ENCODE assay signal across 18 cellular contexts in genomic region chr17:79696159-79696982, GRCh38. TPM values are rescaled to one million over a fixed set of nuclear protein-coding genes. Genes with fewer than 3 reads are reported as not detected.
DNase-seq lines count a peak whose midpoint lies in the region; ATAC-seq, FAIRE-seq and TF ChIP-seq lines count a peak whose summit lies in the region.
"Had no signal": no experiment of that assay in that cellular context is flagged by ENCODE, and none has a peak within 500 bp of the region (broad histone marks: within the 10 kb centered on the region; RNA-seq: fewer than 3 reads in every experiment).

No MANE protein-coding gene starts in this region.

- no peak overlapping the region for H2AK9ac ChIP-seq in IMR-90 (replicated peaks; ENCODE audit: low read depth, low read length, poor library complexity)

- H3K27me3 Mint-ChIP-seq in T-helper 2 cell treated with Interferon-gamma antibody and Interleukin-4, amounts not matched to agents 5 μg/mL and 100 μg/mL, for 36 hours (ENCODE audit: low read depth) = peaks cover 8% of the 10 kb centered on the region

- H3K14ac ChIP-seq in IMR-90 (replicated peaks; ENCODE audit: low read depth, low read length) (no peak overlapping the region), H1 (ENCODE audit: insufficient read length) (no peak overlapping the region)

- no peak for TF ChIP-seq CTCF in IMR-90 (conservative IDR thresholded peaks at IDR 0.05; ENCODE audit: low read depth, low read length)
- no peak for TF ChIP-seq CTCF in H1 (IDR thresholded peaks at IDR 0.05; ENCODE audit: control extremely low read depth in 1 of 3, insufficient read depth in 1 of 3, low read depth in 1 of 3, low read length in 3 of 3)
- no peak for TF ChIP-seq CTCF in osteoblast (IDR thresholded peaks at IDR 0.05; ENCODE audit: extremely low read depth, low read depth, low read length)
- no peak for TF ChIP-seq CTCF in gastrocnemius medialis (IDR thresholded peaks at IDR 0.05 in 4 of 5, conservative IDR thresholded peaks at IDR 0.05 in 1 of 5)

- in situ Hi-C loops in IMR-90 (cut with MboI; ENCODE audit: low sequenced_read_pairs) (no loop called here), gastrocnemius medialis (cut with MboI; ENCODE audit: low sequenced_read_pairs in 4 of 4) (no loop called here), KBM-7 (cut with MboI; ENCODE audit: low pct_unique_long_range_greater_than_20kb, low sequenced_read_pairs) (no loop called here)

- POLR2A ChIA-PET in IMR-90 (lab: Charles Lee; ENCODE audit: unreplicated experiment) = no interaction called here
- POLR2A ChIA-PET in H1 (lab: Charles Lee; ENCODE audit: partially characterized antibody) = interaction anchor here (2.4 kb wide), 1 partner anchor 11 kb away, joined by 7 read pairs; no protein-coding TSS in a partner anchor

- H4K8ac ChIP-seq in IMR-90 (ENCODE audit: low read depth in 2 of 2, low read length in 2 of 2) (no peak overlapping the region), H1 (ENCODE audit: extremely low read depth, insufficient read depth, low read length) (no peak overlapping the region; the same call in 1 of the 2 replicates)

- H3K23ac ChIP-seq in IMR-90 (ENCODE audit: low read depth, low read length) (no peak overlapping the region), H1 (ENCODE audit: insufficient read length) (no peak overlapping the region)

- H3K27me3 ChIP-seq in ACC112 (ENCODE audit: insufficient read depth, low read length) (peaks cover 21% of the 10 kb centered on the region), IMR-90 (ENCODE audit: control insufficient read depth, insufficient read depth, low read length) (peaks cover 29% of the 10 kb centered on the region; the same call in 1 of the 2 replicates), H1 (replicated peaks in 1 of 4; ENCODE audit: control insufficient read depth in 3 of 4, extremely low read depth in 1 of 4, insufficient read depth in 3 of 4, low read length in 3 of 4) (peaks cover 0 to 5% (median 0%) of the 10 kb centered on the region in 4 experiments; a peak in 2 of 7 replicates), osteoblast (ENCODE audit: insufficient read depth, low read length) (peaks cover 19% of the 10 kb centered on the region), gastrocnemius medialis (peaks cover 29 to 40% (median 38%) of the 10 kb centered on the region in 3 donors)

- ATAC-seq in IMR-90 (ENCODE audit: low read depth) = peak; percentile 67
- no peak for ATAC-seq in gastrocnemius medialis
- no peak for ATAC-seq in activated naive CD4-positive, alpha-beta T cell treated with anti-CD3 and anti-CD28 coated beads, Interleukin-2, amount 50 U/mL, for 72 hours
- ATAC-seq: K562 had no signal

- H4K91ac ChIP-seq in IMR-90 (ENCODE audit: insufficient read depth, low read depth, low read length) (no peak overlapping the region), H1 (replicated peaks; ENCODE audit: insufficient read length, low read length) (peak overlapping the region; percentile 17)

- no peak overlapping the region for H2BK120ac ChIP-seq in IMR-90 (ENCODE audit: low read depth, low read length)
- no peak overlapping the region for H2BK120ac ChIP-seq in H1 (replicated peaks; ENCODE audit: low read depth, low read length)

- no peaks in the 10 kb centered on the region for H4K20me1 ChIP-seq in IMR-90 (ENCODE audit: insufficient read depth, low read length)
- H4K20me1 ChIP-seq in H1 (replicated peaks in 1 of 2; ENCODE audit: control insufficient read depth in 1 of 2, insufficient read depth in 2 of 2, low read length in 2 of 2) = peaks cover 0 to 2% of the 10 kb centered on the region in 2 experiments
- H4K20me1 ChIP-seq in osteoblast (ENCODE audit: insufficient read depth, low read length) = no peaks in the 10 kb centered on the region

- H3K56ac ChIP-seq in IMR-90 (ENCODE audit: extremely low read depth, insufficient read depth, low read length) (no peak overlapping the region), H1 (replicated peaks; ENCODE audit: insufficient read length, low read depth, low read length) (no peak overlapping the region)

- TF ChIP-seq RAD21 in IMR-90 (IDR thresholded peaks at IDR 0.05; ENCODE audit: low read length) (no peak), H1 (IDR thresholded peaks at IDR 0.05 in 1 of 2, conservative IDR thresholded peaks at IDR 0.05 in 1 of 2; ENCODE audit: low read depth in 2 of 2, low read length in 2 of 2) (no peak)

- no peak overlapping the region for H4K5ac ChIP-seq in IMR-90 (ENCODE audit: low read depth, low read length)
- H4K5ac ChIP-seq in H1 (ENCODE audit: insufficient read length, low read depth, low read length) = no peak overlapping the region

- intact Hi-C loops in IMR-90 (cut with micrococcal nuclease) = no loop called here
- intact Hi-C loops in gastrocnemius medialis (cut with DNase I; ENCODE audit: low total_unique reads) = no loop called here

- H3K4me3 Mint-ChIP-seq in T-helper 2 cell treated with Interferon-gamma antibody and Interleukin-4, amounts not matched to agents 5 μg/mL and 100 μg/mL, for 36 hours = no peak overlapping the region

- peak overlapping the region; percentile 27; the same call in 1 of the 2 replicates for H2BK12ac ChIP-seq in H1 (ENCODE audit: low read depth, low read length)

- H3K9ac ChIP-seq in IMR-90 (ENCODE audit: low read depth, low read length) (no peak overlapping the region), H1 (replicated peaks in 1 of 4; ENCODE audit: extremely low read depth in 1 of 4, low read depth in 3 of 4, low read length in 3 of 4) (no peak overlapping the region)

- H2BK15ac ChIP-seq in IMR-90 (ENCODE audit: low read depth, low read length) (no peak overlapping the region), H1 (ENCODE audit: low read length) (peak overlapping the region; percentile 81; the same call in 1 of the 2 replicates)

- H3K4me1 ChIP-seq in ACC112 (ENCODE audit: control insufficient read depth, insufficient read depth, low read length, unreplicated experiment) (peaks cover 14% of the 10 kb centered on the region), IMR-90 (ENCODE audit: control insufficient read depth, insufficient read depth, low read length) (no peaks in the 10 kb centered on the region), H1 (replicated peaks in 1 of 4; ENCODE audit: control insufficient read depth in 3 of 4, insufficient read depth in 4 of 4, low read length in 3 of 4) (peaks cover under 1 to 29% (median 16%) of the 10 kb centered on the region in 4 experiments), osteoblast (ENCODE audit: insufficient read depth, low read length) (no peaks in the 10 kb centered on the region), gastrocnemius medialis (peaks cover 8 to 14% of the 10 kb centered on the region in 2 donors)
- H3K4me1 ChIP-seq: colonic mucosa had no signal

- H3K36me3 ChIP-seq in ACC112 (ENCODE audit: insufficient read depth, low read length) (no peaks in the 10 kb centered on the region), IMR-90 (ENCODE audit: control insufficient read depth, insufficient read depth, low read length) (no peaks in the 10 kb centered on the region), H1 (ENCODE audit: control insufficient read depth in 2 of 4, insufficient read depth in 4 of 4, low read length in 3 of 4) (no peaks in the 10 kb centered on the region), osteoblast (ENCODE audit: insufficient read depth, low read length) (no peaks in the 10 kb centered on the region), gastrocnemius medialis (no peaks in the 10 kb centered on the region)
- H3K36me3 ChIP-seq: colonic mucosa had no signal

- H3K36me3 Mint-ChIP-seq in activated naive CD4-positive, alpha-beta T cell treated with anti-CD3 and anti-CD28 coated beads, Interleukin-2, amount 50 U/mL, for 72 hours = no peaks in the 10 kb centered on the region
- H3K36me3 Mint-ChIP-seq in T-helper 2 cell treated with Interferon-gamma antibody and Interleukin-4, amounts not matched to agents 5 μg/mL and 100 μg/mL, for 36 hours (ENCODE audit: low read depth) = no peaks in the 10 kb centered on the region

- dilution Hi-C loops in IMR-90 (cut with HindIII; ENCODE audit: low sequenced_read_pairs, unreplicated experiment) = no loop called here

- H2AK5ac ChIP-seq in IMR-90 (ENCODE audit: low read depth, low read length) (no peak overlapping the region), H1 (ENCODE audit: low read depth, low read length) (no peak overlapping the region)

- H3K4me2 ChIP-seq in IMR-90 (ENCODE audit: low read depth, low read length) (no peak overlapping the region), H1 (ENCODE audit: insufficient read depth in 1 of 2, low read depth in 2 of 2, low read length in 2 of 2) (no peak overlapping the region), osteoblast (ENCODE audit: insufficient read depth, low read length) (no peak overlapping the region)

- H2BK5ac ChIP-seq in IMR-90 (ENCODE audit: low read depth, low read length, poor library complexity, severe bottlenecking) = no peak overlapping the region
- no peak overlapping the region for H2BK5ac ChIP-seq in H1 (ENCODE audit: low read depth, low read length)

- no peak overlapping the region for H3K18ac ChIP-seq in IMR-90 (ENCODE audit: low read depth, low read length)
- H3K18ac ChIP-seq in H1 (ENCODE audit: extremely low read depth, low read length) = peak overlapping the region; percentile 24; the same call in 1 of the 2 replicates

- H2BK20ac ChIP-seq in IMR-90 (ENCODE audit: low read depth, low read length) (no peak overlapping the region), H1 (ENCODE audit: low read length) (no peak overlapping the region)

- BruUV-seq in IMR-90 (replicated peaks; lab: Mats Ljungman, UMichigan) = no TSS peak

- no peaks in the 10 kb centered on the region for H3K9me3 Mint-ChIP-seq in activated naive CD4-positive, alpha-beta T cell treated with anti-CD3 and anti-CD28 coated beads, Interleukin-2, amount 50 U/mL, for 72 hours
- no peaks in the 10 kb centered on the region for H3K9me3 Mint-ChIP-seq in T-helper 2 cell treated with Interferon-gamma antibody and Interleukin-4, amounts not matched to agents 5 μg/mL and 100 μg/mL, for 36 hours

- no peaks in the 10 kb centered on the region for H3K9me3 ChIP-seq in IMR-90 (ENCODE audit: control insufficient read depth, insufficient read depth, low read length)
- H3K9me3 ChIP-seq in H1 (ENCODE audit: insufficient read depth in 2 of 2, low read depth in 1 of 2, low read length in 1 of 2) = no peaks in the 10 kb centered on the region
- H3K9me3 ChIP-seq in osteoblast (ENCODE audit: low read depth, low read length) = no peaks in the 10 kb centered on the region
- no peaks in the 10 kb centered on the region for H3K9me3 ChIP-seq in gastrocnemius medialis
- H3K9me3 ChIP-seq: colonic mucosa had no signal

- no peaks in the 10 kb centered on the region; the same call in 1 of the 2 replicates for H3K9me1 ChIP-seq in IMR-90 (ENCODE audit: insufficient read depth, low read length)

- CTCF ChIA-PET in IMR-90 (lab: Yijun Ruan, JAX) = interaction anchor here (1.0 kb wide), 1 partner anchor 12 kb away, joined by 4 read pairs; no protein-coding TSS in a partner anchor
- CTCF ChIA-PET in H1 (lab: Charles Lee; ENCODE audit: partially characterized antibody) = interaction anchor here (0.7 to 3.5 kb wide), 6 partner anchors 11 to 282 kb away, joined by 3 to 12 read pairs (median 6); no protein-coding TSS in a partner anchor

- H3K4ac ChIP-seq in IMR-90 (ENCODE audit: low read depth, low read length) = no peak overlapping the region
- H3K4ac ChIP-seq in H1 (replicated peaks; ENCODE audit: insufficient read length, low read depth, low read length) = no peak overlapping the region

- no peak for TF ChIP-seq POLR2A in IMR-90 (IDR thresholded peaks at IDR 0.05; ENCODE audit: low read depth, low read length)
- TF ChIP-seq POLR2A in H1 (IDR thresholded peaks at IDR 0.05; ENCODE audit: control extremely low read depth in 1 of 2, low read depth in 2 of 2, low read length in 2 of 2) = no peak
- no peak for TF ChIP-seq POLR2A in gastrocnemius medialis (IDR thresholded peaks at IDR 0.05)

- TF ChIP-seq EP300 in H1 (IDR thresholded peaks at IDR 0.05; ENCODE audit: borderline replicate concordance in 1 of 2, low read depth in 2 of 2, low read length in 2 of 2) = no peak

- H3K79me2 ChIP-seq in ACC112 (ENCODE audit: control insufficient read depth, insufficient read depth, low read length, unreplicated experiment) = no peaks in the 10 kb centered on the region
- H3K79me2 ChIP-seq in H1 (ENCODE audit: control insufficient read depth in 1 of 2, insufficient read depth in 2 of 2, low read length in 2 of 2) = no peaks in the 10 kb centered on the region
- no peaks in the 10 kb centered on the region for H3K79me2 ChIP-seq in osteoblast (ENCODE audit: insufficient read depth, low read length)

- H3K4me1 Mint-ChIP-seq in T-helper 2 cell treated with Interferon-gamma antibody and Interleukin-4, amounts not matched to agents 5 μg/mL and 100 μg/mL, for 36 hours (ENCODE audit: low read depth) = no peaks in the 10 kb centered on the region

- DNase-seq in IMR-90 (no peak), H1 (ENCODE audit: low read depth in 1 of 2, low spot score in 2 of 2) (no peak), osteoblast (ENCODE audit: insufficient read length, low spot score, missing footprints) (peak; percentile 79), gastrocnemius medialis (no peak), KBM-7 (no peak)
- no peak for DNase-seq in activated naive CD4-positive, alpha-beta T cell treated with anti-CD3 and anti-CD28 coated beads, Interleukin-2, amount 50 U/mL, for 72 hours (ENCODE audit: low spot score in 2 of 2)
- DNase-seq in T-helper 2 cell treated with Interferon-gamma antibody and Interleukin-4, amounts not matched to agents 5 μg/mL and 100 μg/mL, for 36 hours (ENCODE audit: low spot score) = no peak
- DNase-seq: activated CD4-positive, alpha-beta T cell treated with anti-CD3 and anti-CD28 coated beads, Interleukin-2, amount 50 U/mL, for 1 hour; colonic mucosa; midbrain; NCI-H1105 treated with DMSO at 0.1 percent for 48 hours; NCI-H2227 treated with DMSO at 0.1 percent for 48 hours; occipital lobe; SHP77 treated with DMSO at 0.1 percent for 48 hours; stimulated activated CD4-positive, alpha-beta T cell treated with anti-CD3 and anti-CD28 coated beads, Interleukin-15, amount 100 ng/mL, for 24 hours had no signal

- WGBS in IMR-90 (ENCODE audit: extremely low coverage in 2 of 2, insufficient read length in 1 of 2), 2 experiments = 70% methylated on average over 2 of the region's 25 CpGs; no CpG with 5 or more reads in 1 of the 2 experiments
- 77% methylated on average over 20 of the region's 25 CpGs; no CpG with 5 or more reads in 1 of the 2 experiments for WGBS in H1 (ENCODE audit: extremely low coverage in 1 of 2, insufficient coverage in 1 of 2, insufficient read length in 1 of 2, insufficient replicate concordance in 2 of 2, low coverage in 1 of 2, low lambda C conversion rate in 2 of 2, missing lambda C conversion rate in 1 of 2), 2 experiments

- FAIRE-seq in H1 (lab: Jason Lieb, UNC) = no peak
- FAIRE-seq: GM19239, K562 had no signal

- H2AFZ ChIP-seq in ACC112 (ENCODE audit: low read length, unreplicated experiment) (peak overlapping the region; percentile 32), IMR-90 (replicated peaks; ENCODE audit: low read length, poor library complexity) (no peak overlapping the region), H1 (ENCODE audit: low read length) (no peak overlapping the region), osteoblast (ENCODE audit: low read length) (no peak overlapping the region)

- H3K79me1 ChIP-seq in IMR-90 (ENCODE audit: low read depth in 1 of 2, low read length in 2 of 2) = no peaks in the 10 kb centered on the region
- no peaks in the 10 kb centered on the region for H3K79me1 ChIP-seq in H1 (ENCODE audit: low read depth, low read length)

- H3K27ac Mint-ChIP-seq in activated naive CD4-positive, alpha-beta T cell treated with anti-CD3 and anti-CD28 coated beads, Interleukin-2, amount 50 U/mL, for 72 hours = peak overlapping the region in 1 of 2 donors; percentile 4
- H3K27ac Mint-ChIP-seq in T-helper 2 cell treated with Interferon-gamma antibody and Interleukin-4, amounts not matched to agents 5 μg/mL and 100 μg/mL, for 36 hours = no peak overlapping the region

- no peak overlapping the region for H3K4me3 ChIP-seq in ACC112 (ENCODE audit: low read depth, low read length)
- no peak overlapping the region for H3K4me3 ChIP-seq in IMR-90 (ENCODE audit: insufficient read depth, low read depth, low read length)
- H3K4me3 ChIP-seq in H1 (ENCODE audit: extremely low read depth in 1 of 4, insufficient read depth in 2 of 4, low read depth in 3 of 4, low read length in 4 of 4) = no peak overlapping the region
- H3K4me3 ChIP-seq in osteoblast (ENCODE audit: insufficient read depth, low read length) = no peak overlapping the region
- no peak overlapping the region for H3K4me3 ChIP-seq in gastrocnemius medialis
- H3K4me3 ChIP-seq: colonic mucosa, K562 had no signal

- H3K27ac ChIP-seq in ACC112 (ENCODE audit: low read depth, low read length) (no peak overlapping the region), IMR-90 (ENCODE audit: insufficient read depth, low read length) (no peak overlapping the region), H1 (ENCODE audit: low read depth, low read length) (no peak overlapping the region), osteoblast (ENCODE audit: low read depth, low read length) (no peak overlapping the region), gastrocnemius medialis (no peak overlapping the region)
- H3K27ac ChIP-seq: colonic mucosa had no signal

- no peaks in the 10 kb centered on the region; the same call in 1 of the 2 replicates for H3K23me2 ChIP-seq in H1 (ENCODE audit: low read depth, low read length)

RNA-seq across cellular contexts. Expression of gene ENPP7, which starts 34.4 kb away (rescaled TPM):
- total RNA-seq in IMR-90 (2012; rRNA removed) = not detected in 2 replicates
- polyA plus RNA-seq in IMR-90 (2012; rRNA removed) = not detected in 2 replicates
- polyA plus RNA-seq in IMR-90 (2012; cell fraction: cytosol; rRNA removed) = not detected in 2 replicates
- not detected in 2 replicates for polyA plus RNA-seq in IMR-90 (2012; cell fraction: nucleus; rRNA removed; ENCODE audit: low replicate concordance)
- total RNA-seq in H1 (2021; fragmentation: NEBNext Ultra II Directional; extraction: Animal tissue kit (Norgen Biotek cat#: 25700)) = not detected in 2 replicates
- polyA plus RNA-seq in H1 (2011; rRNA removed) = not detected in 2 replicates
- polyA plus RNA-seq in H1 (2011; cell fraction: cytosol; rRNA removed) = not detected
- not detected for polyA plus RNA-seq in H1 (2011; cell fraction: nucleus; rRNA removed)
- polyA plus RNA-seq in H1 (2012, experiment 1 of 2) = not detected in 4 replicates
- not detected for polyA plus RNA-seq in H1 (2012, experiment 2 of 2)
- not detected for polyA plus RNA-seq in H1 (2013, experiment 1 of 2)
- not detected for polyA plus RNA-seq in H1 (2013, experiment 2 of 2)
- polyA minus RNA-seq in H1 (2011; rRNA and poly(A)+ RNA removed) = not detected in 2 replicates
- polyA minus RNA-seq in H1 (2011; cell fraction: cytosol; rRNA and poly(A)+ RNA removed) = not detected
- not detected for polyA minus RNA-seq in H1 (2011; cell fraction: nucleus; rRNA and poly(A)+ RNA removed)
- not detected in 2 replicates for total RNA-seq in osteoblast
- not detected for total RNA-seq in gastrocnemius medialis
- under 1 TPM in 1 of 2 donors, not detected in 1; 0.23 TPM for total RNA-seq in activated naive CD4-positive, alpha-beta T cell treated with anti-CD3 and anti-CD28 coated beads, Interleukin-2, amount 50 U/mL, for 72 hours
- total RNA-seq: colonic mucosa, K562, occipital lobe had no signal
- polyA plus RNA-seq: K562 had no signal
